27 cellular contexts compared by ENCODE assay signal in genomic region chr22:40328551-40328950, GRCh38. TPM values are rescaled to one million over a fixed set of nuclear protein-coding genes. Genes with fewer than 3 reads are reported as not detected.
A peak's percentile ranks its signal among the peaks of the same experiment; 100 is the strongest.
DNase-seq lines count a peak whose midpoint lies in the region; ATAC-seq and TF ChIP-seq lines count a peak whose summit lies in the region.
"Had no signal": no experiment of that assay in that cellular context is flagged by ENCODE, and none has a peak within 500 bp of the region (broad histone marks: within the 10 kb centered on the region; RNA-seq: fewer than 3 reads in every experiment).

No MANE protein-coding gene starts in this region.

- H3K9me3 Mint-ChIP-seq in activated naive CD4-positive, alpha-beta T cell treated with anti-CD3 and anti-CD28 coated beads, Interleukin-2, amount 50 U/mL, for 24 hours = no peaks in the 10 kb centered on the region
- no peaks in the 10 kb centered on the region for H3K9me3 Mint-ChIP-seq in activated naive CD4-positive, alpha-beta T cell treated with anti-CD3 and anti-CD28 coated beads for 36 hours
- no peaks in the 10 kb centered on the region for H3K9me3 Mint-ChIP-seq in activated naive CD8-positive, alpha-beta T cell treated with anti-CD3 and anti-CD28 coated beads for 36 hours
- H3K9me3 Mint-ChIP-seq in nephron progenitor cell = no peaks in the 10 kb centered on the region
- H3K9me3 Mint-ChIP-seq: activated CD8-positive, alpha-beta T cell treated with anti-CD3 and anti-CD28 coated beads for 36 hours; stimulated activated naive B cell treated with anti-CD40 and anti-IgM and Interleukin-4, amounts not matched to agents 10 μg/mL and 1 μg/mL and 100 μg/mL, for 72 hours had no signal

- H3K27me3 ChIP-seq in layer of hippocampus (ENCODE audit: control insufficient read depth, insufficient read depth, low read length) = no peaks in the 10 kb centered on the region
- H3K27me3 ChIP-seq: MG63 had no signal

- H3K27ac ChIP-seq in layer of hippocampus (ENCODE audit: low read depth, low read length) = peak overlapping the region; percentile 74
- peak overlapping the region; percentile 73 for H3K27ac ChIP-seq in temporal lobe (ENCODE audit: low read depth, low read length)
- H3K27ac ChIP-seq: A549, epithelial cell of prostate had no signal

- DNase-seq in activated naive CD4-positive, alpha-beta T cell treated with anti-CD3 and anti-CD28 coated beads for 36 hours = no peak
- no peak for DNase-seq in activated naive CD8-positive, alpha-beta T cell treated with anti-CD3 and anti-CD28 coated beads for 36 hours
- DNase-seq in nephron progenitor cell = no peak
- no peak for DNase-seq in DMS53 treated with DMSO at 0.1 percent for 48 hours (lab: John Stamatoyannopoulos, UW; ENCODE audit: unreplicated experiment)
- DNase-seq: activated CD8-positive, alpha-beta T cell treated with anti-CD3 and anti-CD28 coated beads for 36 hours; cerebellar nuclear complex; COR-L47; DMS79 treated with DMSO at 0.1 percent for 48 hours; GF-D8; H7; kidney; MG63; NCI-H1105 treated with DMSO at 0.1 percent for 48 hours; NCI-H1930; NCI-H526; SIG-M5; stimulated activated CD4-positive, alpha-beta T cell treated with anti-CD3 and anti-CD28 coated beads, Interleukin-12 subunit alpha, Interleukin-12 subunit beta, amount 100 ng/mL, for 4 hours; stimulated activated CD4-positive, alpha-beta T cell treated with anti-CD3 and anti-CD28 coated beads, Interleukin-4, amount 100 ng/mL, for 24 hours; stimulated activated naive B cell treated with anti-CD40 and anti-IgM and Interleukin-4, amounts not matched to agents 10 μg/mL and 1 μg/mL and 100 μg/mL, for 72 hours had no signal

- CTCF ChIA-PET in activated naive CD4-positive, alpha-beta T cell treated with anti-CD3 and anti-CD28 coated beads for 36 hours (lab: Charles Lee) = interaction anchor here (0.7 kb wide), 1 partner anchor 84 kb away, joined by 4 read pairs; no protein-coding TSS in a partner anchor

- ATAC-seq in HG03439 (IDR thresholded peaks at IDR 0.05; ENCODE audit: unreplicated experiment) = no peak
- ATAC-seq: A549; activated CD8-positive, alpha-beta T cell treated with anti-CD3 and anti-CD28 coated beads for 36 hours; Panc1; sciatic nerve; stimulated activated naive B cell treated with anti-CD40 and anti-IgM and Interleukin-4, amounts not matched to agents 10 μg/mL and 1 μg/mL and 100 μg/mL, for 72 hours had no signal

- H3K4me1 Mint-ChIP-seq in activated naive CD4-positive, alpha-beta T cell treated with anti-CD3 and anti-CD28 coated beads, Interleukin-2, amount 50 U/mL, for 24 hours = peaks cover 97% of the 10 kb centered on the region
- peaks cover 87% of the 10 kb centered on the region for H3K4me1 Mint-ChIP-seq in activated naive CD4-positive, alpha-beta T cell treated with anti-CD3 and anti-CD28 coated beads for 36 hours (ENCODE audit: low read depth)
- peaks cover 94% of the 10 kb centered on the region for H3K4me1 Mint-ChIP-seq in activated naive CD8-positive, alpha-beta T cell treated with anti-CD3 and anti-CD28 coated beads for 36 hours
- peaks cover 61% of the 10 kb centered on the region for H3K4me1 Mint-ChIP-seq in nephron progenitor cell

- H3K27me3 Mint-ChIP-seq in activated naive CD4-positive, alpha-beta T cell treated with anti-CD3 and anti-CD28 coated beads, Interleukin-2, amount 50 U/mL, for 24 hours = no peaks in the 10 kb centered on the region
- no peaks in the 10 kb centered on the region for H3K27me3 Mint-ChIP-seq in activated naive CD4-positive, alpha-beta T cell treated with anti-CD3 and anti-CD28 coated beads for 36 hours (ENCODE audit: low read depth)
- H3K27me3 Mint-ChIP-seq in activated naive CD8-positive, alpha-beta T cell treated with anti-CD3 and anti-CD28 coated beads for 36 hours = no peaks in the 10 kb centered on the region
- no peaks in the 10 kb centered on the region for H3K27me3 Mint-ChIP-seq in nephron progenitor cell (ENCODE audit: low read depth, poor library complexity)
- H3K27me3 Mint-ChIP-seq: activated CD8-positive, alpha-beta T cell treated with anti-CD3 and anti-CD28 coated beads for 36 hours; stimulated activated naive B cell treated with anti-CD40 and anti-IgM and Interleukin-4, amounts not matched to agents 10 μg/mL and 1 μg/mL and 100 μg/mL, for 72 hours had no signal

- no peak for TF ChIP-seq CTCF in nephron progenitor cell (IDR thresholded peaks at IDR 0.05)

- H3K4me3 Mint-ChIP-seq in activated naive CD4-positive, alpha-beta T cell treated with anti-CD3 and anti-CD28 coated beads, Interleukin-2, amount 50 U/mL, for 24 hours = no peak overlapping the region
- no peak overlapping the region for H3K4me3 Mint-ChIP-seq in activated naive CD4-positive, alpha-beta T cell treated with anti-CD3 and anti-CD28 coated beads for 36 hours
- H3K4me3 Mint-ChIP-seq in activated naive CD8-positive, alpha-beta T cell treated with anti-CD3 and anti-CD28 coated beads for 36 hours = no peak overlapping the region
- H3K4me3 Mint-ChIP-seq in nephron progenitor cell = no peak overlapping the region
- H3K4me3 Mint-ChIP-seq: activated CD8-positive, alpha-beta T cell treated with anti-CD3 and anti-CD28 coated beads for 36 hours; stimulated activated naive B cell treated with anti-CD40 and anti-IgM and Interleukin-4, amounts not matched to agents 10 μg/mL and 1 μg/mL and 100 μg/mL, for 72 hours had no signal

- H3K27ac Mint-ChIP-seq in activated naive CD4-positive, alpha-beta T cell treated with anti-CD3 and anti-CD28 coated beads, Interleukin-2, amount 50 U/mL, for 24 hours = peak overlapping the region; percentile 65
- no peak overlapping the region for H3K27ac Mint-ChIP-seq in activated naive CD4-positive, alpha-beta T cell treated with anti-CD3 and anti-CD28 coated beads for 36 hours
- H3K27ac Mint-ChIP-seq in activated naive CD8-positive, alpha-beta T cell treated with anti-CD3 and anti-CD28 coated beads for 36 hours = peak overlapping the region; percentile 64
- no peak overlapping the region for H3K27ac Mint-ChIP-seq in nephron progenitor cell

- no peaks in the 10 kb centered on the region for H3K36me3 Mint-ChIP-seq in activated naive CD4-positive, alpha-beta T cell treated with anti-CD3 and anti-CD28 coated beads, Interleukin-2, amount 50 U/mL, for 24 hours
- H3K36me3 Mint-ChIP-seq in activated naive CD4-positive, alpha-beta T cell treated with anti-CD3 and anti-CD28 coated beads for 36 hours (ENCODE audit: low read depth) = no peaks in the 10 kb centered on the region
- peaks cover 7% of the 10 kb centered on the region for H3K36me3 Mint-ChIP-seq in activated naive CD8-positive, alpha-beta T cell treated with anti-CD3 and anti-CD28 coated beads for 36 hours
- H3K36me3 Mint-ChIP-seq in nephron progenitor cell (ENCODE audit: low read depth) = peaks cover 24% of the 10 kb centered on the region

- intact Hi-C loops in activated naive CD4-positive, alpha-beta T cell treated with anti-CD3 and anti-CD28 coated beads for 36 hours (cut with micrococcal nuclease) = loop anchor here (5.0 kb wide), 1 partner anchor 271 kb away; no protein-coding TSS in a partner anchor

RNA-seq across cellular contexts. Expression of gene ADSL, which starts 17.7 kb away (rescaled TPM):
- 100 to 1,000 TPM; 125 to 129 TPM for total RNA-seq in activated naive CD4-positive, alpha-beta T cell treated with anti-CD3 and anti-CD28 coated beads for 36 hours
- 100 to 1,000 TPM; 174 to 178 TPM for total RNA-seq in activated naive CD8-positive, alpha-beta T cell treated with anti-CD3 and anti-CD28 coated beads for 36 hours
- 36.4 TPM for total RNA-seq in temporal lobe

RNA-seq across cellular contexts. Expression of gene SGSM3, which starts 41.8 kb away (rescaled TPM):
- 10 to 100 TPM; 65.7 to 66.4 TPM for total RNA-seq in activated naive CD4-positive, alpha-beta T cell treated with anti-CD3 and anti-CD28 coated beads for 36 hours
- total RNA-seq in activated naive CD8-positive, alpha-beta T cell treated with anti-CD3 and anti-CD28 coated beads for 36 hours = 10 to 100 TPM; 37.6 to 41.4 TPM
- total RNA-seq in temporal lobe = 42.3 TPM

Comparison
In these comparisons a context has a peak if more than half of its experiments do, and no peak if none do; other contexts are left out.
1. H3K27ac Mint-ChIP-seq: peak in activated naive CD4-positive, alpha-beta T cell treated with anti-CD3 and anti-CD28 coated beads, Interleukin-2, amount 50 U/mL, for 24 hours (single experiment) and activated naive CD8-positive, alpha-beta T cell treated with anti-CD3 and anti-CD28 coated beads for 36 hours (single experiment); none in activated naive CD4-positive, alpha-beta T cell treated with anti-CD3 and anti-CD28 coated beads for 36 hours (single experiment) and nephron progenitor cell (single experiment).